8 cellular contexts compared by ENCODE assay signal in genomic region chr11:64341851-64342791, GRCh38. TPM values are rescaled to one million over a fixed set of nuclear protein-coding genes. Genes with fewer than 3 reads are reported as not detected.
DNase-seq lines count a peak whose midpoint lies in the region; ATAC-seq and TF ChIP-seq lines count a peak whose summit lies in the region.

No MANE protein-coding gene starts in this region.

- peak; percentile 67 for DNase-seq in Caki2 (ENCODE audit: low read depth)
- peak; percentile 70 to 95 for DNase-seq in NCI-H526 (lab: John Stamatoyannopoulos, UW)
- peak; percentile 88 to 91 for DNase-seq in activated CD4-positive, alpha-beta T cell treated with anti-CD3 and anti-CD28 coated beads, Interleukin-2, amount 50 U/mL, for 4 hours
- peak; percentile 90 for DNase-seq in dermis blood vessel endothelial cell
- peak; percentile 93 to 95 for DNase-seq in stimulated activated CD4-positive, alpha-beta T cell treated with anti-CD3 and anti-CD28 coated beads, Interleukin-2, amount 100 ng/mL, for 48 hours

- WGBS in liver = 29% methylated on average over 55 of the region's 55 CpGs

- H3K9ac ChIP-seq in liver (ENCODE audit: low read depth in 1 of 2, low read length in 2 of 2) = no peak overlapping the region

- TF ChIP-seq CTCF in liver (IDR thresholded peaks at IDR 0.05; ENCODE audit: low read depth, low read length, missing input control) = peak; percentile 31

- H3K36me3 ChIP-seq in liver (ENCODE audit: control insufficient read depth in 4 of 4, insufficient read depth in 3 of 4, low read depth in 1 of 4, low read length in 3 of 4) = no peaks in the 10 kb centered on the region

- H3K27me3 ChIP-seq in liver (ENCODE audit: control insufficient read depth in 4 of 4, insufficient read depth in 4 of 4, low read length in 3 of 4) = no peaks in the 10 kb centered on the region

- in situ Hi-C loops in Caki2 (cut with HindIII; ENCODE audit: low pct_unique_long_range_greater_than_20kb, low sequenced_read_pairs) = no loop called here

- peak overlapping the region; percentile 2 to 62 for H3K27ac ChIP-seq in liver (ENCODE audit: low read depth in 1 of 2, low read length in 2 of 2)

- ATAC-seq in HG02759 (IDR thresholded peaks at IDR 0.05; ENCODE audit: unreplicated experiment) (peak; percentile 55), HG02852 (IDR thresholded peaks at IDR 0.05; ENCODE audit: unreplicated experiment) (no peak)

- H3K4me1 ChIP-seq in liver (ENCODE audit: control insufficient read depth in 4 of 4, insufficient read depth in 4 of 4, low read length in 3 of 4) = peaks cover 0 to 12% (median 7%) of the 10 kb centered on the region in 4 donors

- TF ChIP-seq RAD21 in liver (IDR thresholded peaks at IDR 0.05) = peak in 1 of 2 donors; percentile 66

- H3K9me3 ChIP-seq in liver (ENCODE audit: control insufficient read depth in 4 of 4, low read length in 3 of 4) = no peaks in the 10 kb centered on the region

- peak overlapping the region in 1 of 3 donors; percentile 34 for H3K4me3 ChIP-seq in liver (ENCODE audit: low read depth in 1 of 3, low read length in 3 of 3)

TF ChIP-seq in liver, 16 proteins besides CTCF, POLR2A, EP300 and RAD21:
- TF ChIP-seq FOXA1 (IDR thresholded peaks at IDR 0.05) (no peak), YY1 (IDR thresholded peaks at IDR 0.05) (no peak), SP1 (IDR thresholded peaks at IDR 0.05) (peak; percentile 27), ZBTB33 (IDR thresholded peaks at IDR 0.05) (no peak)

RNA-seq across cellular contexts. Expression of gene CCDC88B, which starts 2.1 kb away (rescaled TPM):
- 1.3 and 4.9 TPM in 2 replicates for total RNA-seq in Caki2 (2014; rRNA removed; shearing (Covaris generic); ENCODE audit: low replicate concordance)
- total RNA-seq in dermis blood vessel endothelial cell (0.56 and 1.2 TPM in 2 replicates), liver (1 to 10 TPM; 4.4 to 4.9 TPM)
- 1 to 10 TPM; 3.5 to 3.6 TPM for polyA plus RNA-seq in liver

RNA-seq across cellular contexts. Expression of gene RPS6KA4, which starts 16.8 kb away (rescaled TPM):
- total RNA-seq in Caki2 (2014; rRNA removed; shearing (Covaris generic); ENCODE audit: low replicate concordance) = 39.0 and 59.4 TPM in 2 replicates
- total RNA-seq in dermis blood vessel endothelial cell (35.9 and 46.6 TPM in 2 replicates), liver (10 to 100 TPM; 10.8 to 13.5 TPM)
- 1 to 10 TPM; 2.0 to 9.1 TPM for polyA plus RNA-seq in liver

RNA-seq across cellular contexts. Expression of gene PRDX5, which starts 24.2 kb away (rescaled TPM):
- total RNA-seq in Caki2 (2014; rRNA removed; shearing (Covaris generic); ENCODE audit: low replicate concordance) = 258 and 341 TPM in 2 replicates
- 129 and 245 TPM in 2 replicates for total RNA-seq in dermis blood vessel endothelial cell
- 10 to 100 TPM; 66.8 to 93.4 TPM for total RNA-seq in liver
- polyA plus RNA-seq in liver = 100 to 1,000 TPM; 176 to 201 TPM

RNA-seq across cellular contexts. Expression of gene TRMT112, which starts 24.8 kb away (rescaled TPM):
- total RNA-seq in Caki2 (2014; rRNA removed; shearing (Covaris generic); ENCODE audit: low replicate concordance) = 494 and 562 TPM in 2 replicates
- 202 and 290 TPM in 2 replicates for total RNA-seq in dermis blood vessel endothelial cell
- total RNA-seq in liver = 100 to 1,000 TPM in 1 of 2 donors, 10 to 100 TPM in 1; 52.5 to 137 TPM
- 100 to 1,000 TPM; 130 to 132 TPM for polyA plus RNA-seq in liver

RNA-seq across cellular contexts. Expression of gene ESRRA, which starts 36.8 kb away (rescaled TPM):
- total RNA-seq in Caki2 (2014; rRNA removed; shearing (Covaris generic); ENCODE audit: low replicate concordance) = 38.8 and 48.7 TPM in 2 replicates
- 60.3 and 76.7 TPM in 2 replicates for total RNA-seq in dermis blood vessel endothelial cell
- total RNA-seq in liver = 10 to 100 TPM; 19.8 to 64.8 TPM
- polyA plus RNA-seq in liver = 10 to 100 TPM; 13.9 to 55.3 TPM
